In the genomic region with DNA sequence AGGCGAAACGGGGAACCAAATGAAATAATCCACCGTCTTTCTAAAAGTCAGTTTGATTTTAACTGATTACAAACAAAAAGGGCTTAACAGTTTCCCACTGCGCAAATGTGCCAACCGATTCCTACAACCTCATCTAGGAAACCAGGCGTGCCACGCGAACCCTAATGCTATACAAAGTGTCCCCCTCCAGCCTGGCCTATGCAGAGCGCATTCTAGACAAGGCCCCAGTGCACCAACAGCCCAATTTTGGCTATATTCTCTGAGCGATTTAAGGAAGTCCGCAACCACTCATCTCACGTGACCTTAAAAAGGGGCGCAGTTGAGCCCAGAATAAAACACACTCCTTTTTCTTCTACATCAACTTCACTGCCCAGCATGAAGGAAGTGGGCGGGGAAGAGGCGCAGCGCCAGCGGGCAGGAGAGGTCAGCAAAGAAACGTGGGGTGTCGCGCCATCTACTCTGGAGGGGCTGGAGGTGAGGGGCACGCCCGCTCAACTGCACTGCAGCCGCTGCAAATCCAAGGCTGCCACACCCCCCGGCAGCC, we compare ENCODE assay signal across 1 cellular context.
TF ChIP-seq lines count a peak whose summit lies in the region.

No MANE protein-coding gene starts in this region.

TF ChIP-seq in SK-N-SH treated with all-trans-retinoic acid at 6 μM for 48 hours, 23 proteins besides CTCF, POLR2A, EP300 and RAD21 (continued from another document):
- TF ChIP-seq, protein P1, sequence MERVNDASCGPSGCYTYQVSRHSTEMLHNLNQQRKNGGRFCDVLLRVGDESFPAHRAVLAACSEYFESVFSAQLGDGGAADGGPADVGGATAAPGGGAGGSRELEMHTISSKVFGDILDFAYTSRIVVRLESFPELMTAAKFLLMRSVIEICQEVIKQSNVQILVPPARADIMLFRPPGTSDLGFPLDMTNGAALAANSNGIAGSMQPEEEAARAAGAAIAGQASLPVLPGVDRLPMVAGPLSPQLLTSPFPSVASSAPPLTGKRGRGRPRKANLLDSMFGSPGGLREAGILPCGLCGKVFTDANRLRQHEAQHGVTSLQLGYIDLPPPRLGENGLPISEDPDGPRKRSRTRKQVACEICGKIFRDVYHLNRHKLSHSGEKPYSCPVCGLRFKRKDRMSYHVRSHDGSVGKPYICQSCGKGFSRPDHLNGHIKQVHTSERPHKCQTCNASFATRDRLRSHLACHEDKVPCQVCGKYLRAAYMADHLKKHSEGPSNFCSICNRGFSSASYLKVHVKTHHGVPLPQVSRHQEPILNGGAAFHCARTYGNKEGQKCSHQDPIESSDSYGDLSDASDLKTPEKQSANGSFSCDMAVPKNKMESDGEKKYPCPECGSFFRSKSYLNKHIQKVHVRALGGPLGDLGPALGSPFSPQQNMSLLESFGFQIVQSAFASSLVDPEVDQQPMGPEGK (CRISPR knock-in tag; IDR thresholded peaks at IDR 0.05; ENCODE audit: borderline replicate concordance): no peak
- TF ChIP-seq PPARA (CRISPR knock-in tag; IDR thresholded peaks at IDR 0.05; ENCODE audit: borderline replicate concordance) (no peak), ZFP30 (CRISPR knock-in tag; IDR thresholded peaks at IDR 0.05) (no peak)
- TF ChIP-seq, protein P2, sequence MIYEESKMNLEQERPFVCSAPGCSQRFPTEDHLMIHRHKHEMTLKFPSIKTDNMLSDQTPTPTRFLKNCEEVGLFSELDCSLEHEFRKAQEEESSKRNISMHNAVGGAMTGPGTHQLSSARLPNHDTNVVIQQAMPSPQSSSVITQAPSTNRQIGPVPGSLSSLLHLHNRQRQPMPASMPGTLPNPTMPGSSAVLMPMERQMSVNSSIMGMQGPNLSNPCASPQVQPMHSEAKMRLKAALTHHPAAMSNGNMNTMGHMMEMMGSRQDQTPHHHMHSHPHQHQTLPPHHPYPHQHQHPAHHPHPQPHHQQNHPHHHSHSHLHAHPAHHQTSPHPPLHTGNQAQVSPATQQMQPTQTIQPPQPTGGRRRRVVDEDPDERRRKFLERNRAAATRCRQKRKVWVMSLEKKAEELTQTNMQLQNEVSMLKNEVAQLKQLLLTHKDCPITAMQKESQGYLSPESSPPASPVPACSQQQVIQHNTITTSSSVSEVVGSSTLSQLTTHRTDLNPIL (CRISPR knock-in tag; IDR thresholded peaks at IDR 0.05; ENCODE audit: low read depth): no peak
